In the genomic region with DNA sequence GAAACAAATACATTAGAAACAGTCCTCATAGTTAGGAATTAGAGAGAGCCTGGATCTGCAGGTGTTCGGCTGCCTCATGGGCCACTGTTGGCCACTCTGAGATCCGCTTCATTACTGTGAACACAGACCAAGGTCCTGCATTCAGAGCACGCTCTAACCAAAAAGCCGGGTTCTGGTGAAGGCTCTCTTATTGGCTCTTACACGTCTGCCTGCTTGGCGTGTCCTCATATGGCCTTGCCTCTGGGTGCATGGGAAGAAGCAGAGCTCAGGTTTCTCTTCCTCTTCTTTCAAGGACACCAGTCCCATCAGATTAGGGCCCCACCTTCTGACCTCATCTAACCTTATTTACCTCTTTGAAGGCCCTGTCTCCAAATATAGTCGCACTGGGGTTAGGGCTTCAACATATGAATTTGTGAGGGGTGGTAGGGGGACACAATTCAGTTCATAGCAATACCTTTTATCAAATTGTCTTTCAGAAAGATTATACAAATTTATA, we compare ENCODE assay signal across 9 cellular contexts. TPM values are rescaled to one million over a fixed set of nuclear protein-coding genes. Genes with fewer than 3 reads are reported as not detected.
DNase-seq lines count a peak whose midpoint lies in the region; ATAC-seq and TF ChIP-seq lines count a peak whose summit lies in the region.
"Had no signal": no experiment of that assay in that cellular context is flagged by ENCODE, and none has a peak within 500 bp of the region (broad histone marks: within the 10 kb centered on the region; RNA-seq: fewer than 3 reads in every experiment).

No MANE protein-coding gene starts in this region.

- no peaks in the 10 kb centered on the region for H3K27me3 Mint-ChIP-seq in activated T-cell treated with anti-CD3 and anti-CD28 coated beads, Interleukin-2, amount 50 U/mL, for 24 hours

- H3K4me3 ChIP-seq in heart left ventricle = no peak overlapping the region

- peak overlapping the region in 5 of 12 donors; percentile 21 to 52 (median 26) for H3K27ac ChIP-seq in heart left ventricle

- no peaks in the 10 kb centered on the region for H3K36me3 Mint-ChIP-seq in activated T-cell treated with anti-CD3 and anti-CD28 coated beads, Interleukin-2, amount 50 U/mL, for 24 hours (ENCODE audit: low read depth)

- peaks cover 2% of the 10 kb centered on the region for H3K4me1 Mint-ChIP-seq in activated T-cell treated with anti-CD3 and anti-CD28 coated beads, Interleukin-2, amount 50 U/mL, for 24 hours (ENCODE audit: low read depth)

- no peak for TF ChIP-seq POLR2A in heart left ventricle (IDR thresholded peaks at IDR 0.05)

- peak; percentile 100 for ATAC-seq in HG02885 (IDR thresholded peaks at IDR 0.05; ENCODE audit: poor library complexity, unreplicated experiment)
- ATAC-seq in heart left ventricle = peak; percentile 72 to 90 (median 84)

- no peak overlapping the region for H3K27ac Mint-ChIP-seq in activated T-cell treated with anti-CD3 and anti-CD28 coated beads, Interleukin-2, amount 50 U/mL, for 24 hours
- H3K27ac Mint-ChIP-seq: T-helper 1 cell treated with Interleukin-12 subunit alpha and Interleukin-12 subunit beta and Interleukin-4 antibody, amounts not matched to agents 30 μg/mL and 1 μg/mL, for 36 hours had no signal

- intact Hi-C loops in heart left ventricle (cut with DNase I) = no loop called here

- H3K9me3 ChIP-seq in heart left ventricle = no peaks in the 10 kb centered on the region

- no peak overlapping the region for H3K4me3 Mint-ChIP-seq in activated T-cell treated with anti-CD3 and anti-CD28 coated beads, Interleukin-2, amount 50 U/mL, for 24 hours
- H3K4me3 Mint-ChIP-seq: T-helper 1 cell treated with Interleukin-12 subunit alpha and Interleukin-12 subunit beta and Interleukin-4 antibody, amounts not matched to agents 30 μg/mL and 1 μg/mL, for 36 hours had no signal

- no peaks in the 10 kb centered on the region for H3K9me3 Mint-ChIP-seq in activated T-cell treated with anti-CD3 and anti-CD28 coated beads, Interleukin-2, amount 50 U/mL, for 24 hours
- H3K9me3 Mint-ChIP-seq: T-helper 1 cell treated with Interleukin-12 subunit alpha and Interleukin-12 subunit beta and Interleukin-4 antibody, amounts not matched to agents 30 μg/mL and 1 μg/mL, for 36 hours had no signal

- peaks cover 0 to 21% (median 10%) of the 10 kb centered on the region in 12 donors for H3K4me1 ChIP-seq in heart left ventricle

- no peaks in the 10 kb centered on the region for H3K27me3 ChIP-seq in heart left ventricle

- H3K36me3 ChIP-seq in heart left ventricle = no peaks in the 10 kb centered on the region

- DNase-seq in DMS53 (lab: John Stamatoyannopoulos, UW) (peak; percentile 10), DMS53 treated with DMSO at 0.1 percent for 48 hours (lab: John Stamatoyannopoulos, UW; ENCODE audit: unreplicated experiment) (no peak), NCI-H2171 (lab: John Stamatoyannopoulos, UW) (peak; percentile 57), heart left ventricle (peak in 4 of 5 donors; percentile 44 to 72 (median 46)), NCI-H2081 treated with DMSO at 0.1 percent for 48 hours (lab: John Stamatoyannopoulos, UW) (no peak)
- no peak for DNase-seq in activated T-cell treated with anti-CD3 and anti-CD28 coated beads, Interleukin-2, amount 50 U/mL, for 24 hours
- no peak for DNase-seq in activated CD4-positive, alpha-beta T cell treated with anti-CD3 and anti-CD28 coated beads for 1 hour

- no peak for TF ChIP-seq CTCF in heart left ventricle (IDR thresholded peaks at IDR 0.05)

- WGBS in heart left ventricle, 4 donors = 27 to 46% (median 33%) methylated on average over 7 of the region's 7 CpGs

RNA-seq across cellular contexts. Expression of a gene that starts 37.1 kb away (rescaled TPM):
- 10 to 100 TPM; 29.7 to 44.2 (median 34.3) TPM for total RNA-seq in heart left ventricle
- 10 to 100 TPM; 10.3 to 18.2 TPM for polyA plus RNA-seq in heart left ventricle

Comparison
In these comparisons a context has a peak if more than half of its experiments do, and no peak if none do; other contexts are left out.
1. DNase-seq: peak in DMS53 (single experiment), NCI-H2171 (single experiment) and heart left ventricle (4 of 5); none in DMS53 treated with DMSO at 0.1 percent for 48 hours (single experiment), activated T-cell treated with anti-CD3 and anti-CD28 coated beads, Interleukin-2, amount 50 U/mL, for 24 hours (single experiment), NCI-H2081 treated with DMSO at 0.1 percent for 48 hours (single experiment) and activated CD4-positive, alpha-beta T cell treated with anti-CD3 and anti-CD28 coated beads for 1 hour (single experiment).